In genomic region chr7:139264220-139264619, GRCh38 we compare ENCODE assay signal across 14 cellular contexts.
"Had no signal": no experiment of that assay in that cellular context is flagged by ENCODE, and none has a peak within 500 bp of the region (broad histone marks: within the 10 kb centered on the region; RNA-seq: fewer than 3 reads in every experiment).

No MANE protein-coding gene starts in this region.

- DNase-seq: effector memory CD4-positive, alpha-beta T cell; glutamatergic neuron; hippocampal formation; lower lobe of right lung; naive B cell; occipital lobe; stimulated activated CD4-positive, alpha-beta T cell treated with anti-CD3 and anti-CD28 coated beads, Interleukin-4, amount 100 ng/mL, for 1 hour; stimulated activated CD8-positive, alpha-beta memory T cell treated with anti-CD3 and anti-CD28 coated beads, Interleukin-4, amount 100 ng/mL, for 48 hours; stimulated activated naive CD8-positive, alpha-beta T cell treated with anti-CD3 and anti-CD28 coated beads, Interleukin-15, Interleukin-2, amounts not matched to agents 100 U/mL and 50 U/mL, for 24 hours; thyroid gland had no signal

- H3K27me3 ChIP-seq: suprapubic skin, thyroid gland had no signal

- H3K27ac ChIP-seq: lower lobe of right lung, parathyroid adenoma, suprapubic skin, thyroid gland had no signal

- ATAC-seq: esophagus mucosa; lower lobe of right lung; stimulated activated effector memory CD8-positive, alpha-beta T cell treated with anti-CD3 and anti-CD28 coated beads, Interleukin-12 subunit alpha, Interleukin-12 subunit beta, amount 100 ng/mL, for 72 hours; stimulated activated naive CD8-positive, alpha-beta T cell treated with anti-CD3 and anti-CD28 coated beads, Interleukin-15, Interleukin-2, amounts not matched to agents 100 U/mL and 50 U/mL, for 24 hours had no signal

- H3K9me3 ChIP-seq: lower lobe of right lung, suprapubic skin, thyroid gland had no signal

- H3K4me1 ChIP-seq: lower lobe of right lung, parathyroid adenoma, suprapubic skin, thyroid gland had no signal

- H3K4me3 ChIP-seq: lower lobe of right lung, suprapubic skin, thyroid gland had no signal
